ENCODE assay signal across 25 cellular contexts in the genomic region with DNA sequence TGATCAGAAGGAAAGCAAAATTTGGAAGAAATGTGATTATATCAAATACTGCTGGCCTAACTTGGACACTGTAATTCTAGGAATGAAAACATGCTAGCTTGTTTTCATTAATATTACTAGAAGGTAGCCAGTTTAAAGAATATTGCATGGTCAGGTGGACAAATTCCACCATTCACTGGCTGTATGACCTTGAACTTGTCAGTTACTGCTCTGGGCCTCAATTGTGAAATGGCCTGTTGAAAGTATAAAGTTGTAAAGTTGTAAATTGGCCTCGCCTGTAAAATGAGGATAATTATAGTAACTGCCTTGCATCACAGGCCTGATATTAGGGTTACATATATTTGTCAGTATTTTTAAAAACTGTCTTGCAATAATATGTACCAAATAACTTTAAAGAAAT.
"Had no signal": no experiment of that assay in that cellular context is flagged by ENCODE, and none has a peak within 500 bp of the region (broad histone marks: within the 10 kb centered on the region; RNA-seq: fewer than 3 reads in every experiment).

No MANE protein-coding gene starts in this region.

- H3K4me3 ChIP-seq: coronary artery, esophagus muscularis mucosa, gastroesophageal sphincter, heart left ventricle, left ventricle myocardium inferior, lower lobe of right lung, mucosa of descending colon, pancreas, suprapubic skin, vagina had no signal

- H3K27me3 Mint-ChIP-seq: naive B cell; natural killer cell treated with Interleukin-12 subunit alpha and Interleukin-12 subunit beta and Interleukin-15 and Interleukin-18, amount 100 ng/mL, for 72 hours; progenitor cell of endocrine pancreas; stimulated activated naive B cell treated with anti-CD40 and anti-IgM and Interleukin-4, amounts not matched to agents 10 μg/mL and 1 μg/mL and 100 μg/mL, for 72 hours; stimulated activated naive CD8-positive, alpha-beta T cell treated with anti-CD3 and anti-CD28 coated beads, Interleukin-15, amount 100 ng/mL, for 72 hours had no signal

- DNase-seq: dermis blood vessel endothelial cell; effector memory CD4-positive, alpha-beta T cell; foreskin keratinocyte; heart left ventricle; hippocampal formation; left cardiac atrium; left ventricle myocardium inferior; lower lobe of right lung; mucosa of descending colon; naive B cell; pancreas; stimulated activated naive B cell treated with anti-CD40 and anti-IgM and Interleukin-4, amounts not matched to agents 10 μg/mL and 1 μg/mL and 100 μg/mL, for 72 hours; stimulated activated naive CD8-positive, alpha-beta T cell treated with anti-CD3 and anti-CD28 coated beads, Interleukin-15, amount 100 ng/mL, for 72 hours; trophoblast cell had no signal

- H3K27ac Mint-ChIP-seq: naive B cell; natural killer cell treated with Interleukin-12 subunit alpha and Interleukin-12 subunit beta and Interleukin-15 and Interleukin-18, amount 100 ng/mL, for 72 hours; progenitor cell of endocrine pancreas; stimulated activated naive B cell treated with anti-CD40 and anti-IgM and Interleukin-4, amounts not matched to agents 10 μg/mL and 1 μg/mL and 100 μg/mL, for 72 hours had no signal

- H3K36me3 ChIP-seq: esophagus muscularis mucosa, gastroesophageal sphincter, heart left ventricle, left ventricle myocardium inferior, lower lobe of right lung, neutrophil, pancreas, suprapubic skin, vagina had no signal

- FAIRE-seq: endothelial cell of umbilical vein, islet of Langerhans, pancreas had no signal

- H3K4me1 Mint-ChIP-seq: naive B cell; stimulated activated naive B cell treated with anti-CD40 and anti-IgM and Interleukin-4, amounts not matched to agents 10 μg/mL and 1 μg/mL and 100 μg/mL, for 72 hours; stimulated activated naive CD8-positive, alpha-beta T cell treated with anti-CD3 and anti-CD28 coated beads, Interleukin-15, amount 100 ng/mL, for 72 hours had no signal

- H3K27ac ChIP-seq: coronary artery, esophagus muscularis mucosa, foreskin keratinocyte, gastroesophageal sphincter, heart left ventricle, left ventricle myocardium inferior, lower lobe of right lung, neutrophil, pancreas, suprapubic skin, vagina had no signal

- H3K9me3 ChIP-seq: neutrophil, pancreas had no signal

- H3K4me1 ChIP-seq: esophagus muscularis mucosa, foreskin keratinocyte, gastroesophageal sphincter, heart left ventricle, left ventricle myocardium inferior, lower lobe of right lung, pancreas, suprapubic skin, vagina had no signal

- H3K4me3 Mint-ChIP-seq: naive B cell; natural killer cell treated with Interleukin-12 subunit alpha and Interleukin-12 subunit beta and Interleukin-15 and Interleukin-18, amount 100 ng/mL, for 72 hours; neural crest cell; stimulated activated naive B cell treated with anti-CD40 and anti-IgM and Interleukin-4, amounts not matched to agents 10 μg/mL and 1 μg/mL and 100 μg/mL, for 72 hours; stimulated activated naive CD8-positive, alpha-beta T cell treated with anti-CD3 and anti-CD28 coated beads, Interleukin-15, amount 100 ng/mL, for 72 hours had no signal

- H3K36me3 Mint-ChIP-seq: naive B cell; natural killer cell treated with Interleukin-12 subunit alpha and Interleukin-12 subunit beta and Interleukin-15 and Interleukin-18, amount 100 ng/mL, for 72 hours; stimulated activated naive B cell treated with anti-CD40 and anti-IgM and Interleukin-4, amounts not matched to agents 10 μg/mL and 1 μg/mL and 100 μg/mL, for 72 hours had no signal

- H3K27me3 ChIP-seq: esophagus muscularis mucosa, foreskin keratinocyte, gastroesophageal sphincter, heart left ventricle, neutrophil, pancreas, suprapubic skin, vagina had no signal
